Comparison of ENCODE assay signal across 8 cellular contexts in the genomic region with DNA sequence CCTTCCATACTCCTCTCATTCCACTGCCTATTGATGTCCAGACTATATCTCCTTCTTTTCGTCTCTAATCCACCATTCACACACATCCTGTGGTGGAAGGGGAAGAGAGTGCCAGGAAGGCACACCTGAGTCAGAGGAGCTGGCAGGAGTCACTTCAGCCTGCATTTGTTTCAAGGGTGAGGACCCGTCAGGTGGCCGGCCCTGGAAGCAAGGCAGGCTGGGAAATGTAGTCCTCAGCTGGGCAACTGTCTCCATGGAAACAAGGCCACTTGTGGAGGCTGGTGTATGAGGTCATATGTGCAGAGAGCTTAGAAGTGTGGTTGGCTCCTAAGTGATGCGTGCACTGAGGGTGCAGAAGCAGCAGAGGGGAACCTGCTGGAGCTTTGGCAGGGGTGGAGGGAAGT.
DNase-seq lines count a peak whose midpoint lies in the region; ATAC-seq lines count a peak whose summit lies in the region.

No MANE protein-coding gene starts in this region.

- intact Hi-C loops in posterior vena cava (cut with DNase I), result no loop called here

- ATAC-seq in GM18861 (IDR thresholded peaks at IDR 0.05; ENCODE audit: unreplicated experiment), result no peak

- peak; percentile 35 to 50 for DNase-seq in NCI-H524 (lab: John Stamatoyannopoulos, UW)
- no peak for DNase-seq in NCI-H524 treated with DMSO at 0.1 percent for 48 hours (lab: John Stamatoyannopoulos, UW)
- peak; percentile 89 for DNase-seq in H4 (ENCODE audit: low spot score)
- DNase-seq in NCI-H2196 (lab: John Stamatoyannopoulos, UW; ENCODE audit: unreplicated experiment), result peak; percentile 82
- DNase-seq in cerebellar cortex (ENCODE audit: low spot score), result peak; percentile 92
- DNase-seq in posterior vena cava (ENCODE audit: low spot score), result peak; percentile 43
- DNase-seq in activated naive CD4-positive, alpha-beta T cell treated with Interleukin-2 at 50 U/mL for 16 hours, result no peak

Comparison
In these comparisons a context has a peak if more than half of its experiments do, and no peak if none do; other contexts are left out.
1. DNase-seq: peak in NCI-H524 (2 of 2), H4 (single experiment), NCI-H2196 (single experiment), cerebellar cortex (single experiment) and posterior vena cava (single experiment); none in NCI-H524 treated with DMSO at 0.1 percent for 48 hours (single experiment) and activated naive CD4-positive, alpha-beta T cell treated with Interleukin-2 at 50 U/mL for 16 hours (single experiment).